Comparison of ENCODE assay signal across 11 cellular contexts in the genomic region with DNA sequence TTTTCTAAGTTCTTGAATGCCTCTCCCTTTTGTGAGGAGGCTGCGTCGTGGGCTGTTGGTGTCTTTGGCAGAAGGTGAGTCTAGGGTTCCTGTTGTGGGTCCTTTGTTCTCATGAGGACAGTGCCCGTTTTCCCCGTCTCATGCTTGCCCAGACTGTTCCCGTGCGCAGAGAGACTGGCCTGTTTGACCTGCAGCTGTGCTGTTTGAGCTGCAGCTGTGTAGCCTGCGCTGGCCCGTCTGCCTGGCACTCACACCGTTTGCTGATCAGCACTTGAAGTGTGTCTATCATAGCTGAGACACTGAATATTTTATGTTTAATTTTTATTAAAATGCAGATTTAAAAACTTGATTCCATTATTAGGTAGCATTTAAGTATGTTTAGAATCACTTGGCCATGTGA. TPM values are rescaled to one million over a fixed set of nuclear protein-coding genes. Genes with fewer than 3 reads are reported as not detected.
"Had no signal": no experiment of that assay in that cellular context is flagged by ENCODE, and none has a peak within 500 bp of the region (broad histone marks: within the 10 kb centered on the region; RNA-seq: fewer than 3 reads in every experiment).

No MANE protein-coding gene starts in this region.

- H3K9me3 Mint-ChIP-seq: HFFc6, IgD-negative memory B cell had no signal

- H3K4me3 Mint-ChIP-seq: HFFc6 had no signal

- ATAC-seq: HCT116, HepG2 had no signal

- H3K9me3 ChIP-seq: HAP-1 had no signal

- H3K4me1 ChIP-seq: HAP-1 had no signal

- H3K9ac ChIP-seq: GM23248 had no signal

- H3K27me3 Mint-ChIP-seq: IgD-negative memory B cell had no signal

- DNase-seq: GM23248, GOT3, H7, HFFc6 had no signal

- H3K4me3 ChIP-seq: GM23248, HAP-1 had no signal

- H3K36me3 ChIP-seq: HAP-1 had no signal

- H3K27ac Mint-ChIP-seq: HFFc6, IgD-negative memory B cell had no signal

- H3K27ac ChIP-seq: GM23248, HL-60 had no signal

- H2AFZ ChIP-seq: GM23248 had no signal

- H3K4me1 Mint-ChIP-seq: IgD-negative memory B cell had no signal

RNA-seq across cellular contexts. Expression of a gene that starts 9.9 kb away (rescaled TPM):
- total RNA-seq: GM23248, H4, H7, HepG2, HFFc6, HT1080 had no signal
- polyA plus RNA-seq: GM23248, HepG2, IgD-negative memory B cell had no signal
